In genomic region chr1:206905295-206906164, GRCh38 we compare ENCODE assay signal across 9 cellular contexts. TPM values are rescaled to one million over a fixed set of nuclear protein-coding genes. Genes with fewer than 3 reads are reported as not detected.
DNase-seq lines count a peak whose midpoint lies in the region; TF ChIP-seq lines count a peak whose summit lies in the region.
"Had no signal": no experiment of that assay in that cellular context is flagged by ENCODE, and none has a peak within 500 bp of the region (broad histone marks: within the 10 kb centered on the region; RNA-seq: fewer than 3 reads in every experiment).

No MANE protein-coding gene starts in this region.

- H3F3A ChIP-seq in GM23248 (ENCODE audit: insufficient read depth): peaks cover 25% of the 10 kb centered on the region

- no peak overlapping the region for H3K4me3 ChIP-seq in A673 (ENCODE audit: low read depth, low read length, poor library complexity, severe bottlenecking)
- H3K4me3 ChIP-seq in GM23248: no peak overlapping the region
- H3K4me3 ChIP-seq in fibroblast of the aortic adventitia (ENCODE audit: low read depth, low read length): no peak overlapping the region
- no peak overlapping the region for H3K4me3 ChIP-seq in esophagus muscularis mucosa

- no peaks in the 10 kb centered on the region for H3K9me2 ChIP-seq in GM23248 (ENCODE audit: insufficient read depth)

- H3K27ac ChIP-seq in A673 (ENCODE audit: low read depth, low read length, poor library complexity, severe bottlenecking): peak overlapping the region; percentile 21
- peak overlapping the region; percentile 71 for H3K27ac ChIP-seq in GM23248
- no peak overlapping the region for H3K27ac ChIP-seq in esophagus muscularis mucosa (replicated peaks in 1 of 4)
- no peak overlapping the region for H3K27ac ChIP-seq in caudate nucleus (ENCODE audit: low read depth, low read length)

- peak; percentile 79 for DNase-seq in A673 (ENCODE audit: low spot score)
- peak; percentile 95 for DNase-seq in GM23248
- peak; percentile 79 for DNase-seq in SW480 (ENCODE audit: low spot score)
- DNase-seq in fibroblast of the aortic adventitia (ENCODE audit: low read depth): peak; percentile 92
- no peak for DNase-seq in esophagus muscularis mucosa (ENCODE audit: extremely low spot score)
- no peak for DNase-seq in NCI-H2081 treated with DMSO at 0.1 percent for 48 hours (lab: John Stamatoyannopoulos, UW)
- DNase-seq in superior temporal gyrus (ENCODE audit: extremely low spot score): no peak
- no peak for DNase-seq in caudate nucleus (lab: John Stamatoyannopoulos, UW)

- no peaks in the 10 kb centered on the region for H3K36me3 ChIP-seq in A673 (ENCODE audit: insufficient read depth, low read length, poor library complexity, severe bottlenecking)
- no peaks in the 10 kb centered on the region for H3K36me3 ChIP-seq in GM23248 (ENCODE audit: low read depth)
- H3K36me3 ChIP-seq in esophagus muscularis mucosa: no peaks in the 10 kb centered on the region

- no peak overlapping the region for H3K9ac ChIP-seq in GM23248

- H3K27me3 ChIP-seq in A673 (replicated peaks; ENCODE audit: insufficient read depth, low read depth, low read length, poor library complexity) (peaks cover 25% of the 10 kb centered on the region), GM23248 (replicated peaks; ENCODE audit: insufficient read depth) (no peaks in the 10 kb centered on the region), esophagus muscularis mucosa (peaks cover 0 to 26% (median 0%) of the 10 kb centered on the region in 4 donors)

- no peaks in the 10 kb centered on the region for H3K79me2 ChIP-seq in GM23248 (ENCODE audit: insufficient read depth)

- in situ Hi-C loops in GM23248 (cut with MboI): no loop called here

- intact Hi-C loops in A673 (cut with micrococcal nuclease; ENCODE audit: unreplicated experiment): no loop called here
- intact Hi-C loops in esophagus muscularis mucosa (cut with DNase I): loop anchor here (5.0 kb wide), 1 partner anchor 38 kb away; the partner anchor contains the start of gene IL20

- BruUV-seq in A673 (replicated peaks; lab: Mats Ljungman, UMichigan): no TSS peak

- POLR2A ChIA-PET in A673 (lab: Charles Lee; ENCODE audit: low non-redundant PET): no interaction called here

- WGBS in GM23248 (ENCODE audit: low coverage in 1 of 2, low lambda C conversion rate in 2 of 2, missing lambda C conversion rate in 2 of 2), 2 experiments: 24 to 27% methylated on average over 4 of the region's 4 CpGs
- 76% methylated on average over 4 of the region's 4 CpGs for WGBS in esophagus muscularis mucosa

- H3K4me2 ChIP-seq in GM23248 (ENCODE audit: unreplicated experiment): no peak overlapping the region

- H3K4me1 ChIP-seq in A673 (ENCODE audit: insufficient read depth, low read length, poor library complexity, severe bottlenecking) (no peaks in the 10 kb centered on the region), GM23248 (ENCODE audit: insufficient read depth) (peaks cover 23% of the 10 kb centered on the region), esophagus muscularis mucosa (peaks cover 10 to 21% (median 18%) of the 10 kb centered on the region in 4 donors)

- H4K20me1 ChIP-seq in GM23248 (ENCODE audit: insufficient read depth): no peaks in the 10 kb centered on the region

- peak overlapping the region; percentile 28; the same call in 1 of the 2 replicates for H2AFZ ChIP-seq in GM23248

- TF ChIP-seq EP300 in esophagus muscularis mucosa (IDR thresholded peaks at IDR 0.05): no peak

- no peaks in the 10 kb centered on the region for H3K9me3 ChIP-seq in A673 (ENCODE audit: low read depth, low read length, poor library complexity, severe bottlenecking)
- no peaks in the 10 kb centered on the region for H3K9me3 ChIP-seq in GM23248 (ENCODE audit: low read depth)
- H3K9me3 ChIP-seq in esophagus muscularis mucosa: no peaks in the 10 kb centered on the region

- no peak for TF ChIP-seq CTCF in A673 (conservative IDR thresholded peaks at IDR 0.05; ENCODE audit: low read depth, low read length)
- no peak for TF ChIP-seq CTCF in fibroblast of the aortic adventitia (IDR thresholded peaks at IDR 0.05; ENCODE audit: insufficient read depth, low read length)
- no peak for TF ChIP-seq CTCF in esophagus muscularis mucosa (IDR thresholded peaks at IDR 0.05)

- CTCF ChIA-PET in A673 (lab: Charles Lee): no interaction called here

- TF ChIP-seq POLR2A in esophagus muscularis mucosa (IDR thresholded peaks at IDR 0.05; ENCODE audit: low read depth): no peak

RNA-seq across cellular contexts. Expression of gene IL24, which starts 8.3 kb away (rescaled TPM):
- total RNA-seq in A673 (2021) (not detected in 2 replicates), fibroblast of the aortic adventitia (ENCODE audit: low replicate concordance) (not detected in 2 replicates), esophagus muscularis mucosa (1 to 10 TPM in 1 of 4 donors, not detected in 3; 1.7 TPM)
- total RNA-seq in GM23248 (2014; rRNA removed; shearing (Covaris generic)): 2.4 TPM in 1 of 2 replicates, not detected in the other
- 0.49 and 0.52 TPM in 2 replicates for polyA plus RNA-seq in GM23248 (2016; fragmentation: Nextera tagmentation; extraction: Ambion mirVana)
- total RNA-seq: neural crest cell had no signal

RNA-seq across cellular contexts. Expression of gene FCMR, which starts 16.2 kb away (rescaled TPM):
- total RNA-seq in A673 (2021) (not detected in 2 replicates), fibroblast of the aortic adventitia (ENCODE audit: low replicate concordance) (not detected in 2 replicates), esophagus muscularis mucosa (1 to 10 TPM in 3 of 4 donors, not detected in 1; 2.5 to 3.3 (median 3.2) TPM)
- 1.2 TPM in 1 of 2 replicates, not detected in the other for total RNA-seq in GM23248 (2014; rRNA removed; shearing (Covaris generic))
- 0.94 and 2.3 TPM in 2 replicates for polyA plus RNA-seq in GM23248 (2016; fragmentation: Nextera tagmentation; extraction: Ambion mirVana)
- total RNA-seq: neural crest cell had no signal

RNA-seq across cellular contexts. Expression of gene IL20, which starts 40.1 kb away (rescaled TPM):
- not detected in 2 replicates for total RNA-seq in A673 (2021)
- total RNA-seq in GM23248 (2014; rRNA removed; shearing (Covaris generic)): 0.25 TPM in 1 of 2 replicates, not detected in the other
- not detected in 2 replicates for polyA plus RNA-seq in GM23248 (2016; fragmentation: Nextera tagmentation; extraction: Ambion mirVana)
- total RNA-seq in fibroblast of the aortic adventitia (ENCODE audit: low replicate concordance): not detected in 2 replicates
- total RNA-seq in esophagus muscularis mucosa: not detected
- total RNA-seq: neural crest cell had no signal

RNA-seq across cellular contexts. Expression of gene PIGR, which starts 40.7 kb away (rescaled TPM):
- total RNA-seq in A673 (2021) (not detected in 2 replicates), fibroblast of the aortic adventitia (ENCODE audit: low replicate concordance) (not detected in 2 replicates), esophagus muscularis mucosa (1 to 10 TPM in 2 of 4 donors, under 1 TPM in 1, not detected in 1; 0.42 to 4.2 (median 1.1) TPM)
- total RNA-seq in GM23248 (2014; rRNA removed; shearing (Covaris generic)): not detected in 2 replicates
- not detected in 2 replicates for polyA plus RNA-seq in GM23248 (2016; fragmentation: Nextera tagmentation; extraction: Ambion mirVana)
- total RNA-seq: neural crest cell had no signal

Comparison
In these comparisons a context has a peak if more than half of its experiments do, and no peak if none do; other contexts are left out.
1. DNase-seq: peak in A673 (single experiment), GM23248 (single experiment), SW480 (single experiment) and fibroblast of the aortic adventitia (single experiment); none in esophagus muscularis mucosa (single experiment), NCI-H2081 treated with DMSO at 0.1 percent for 48 hours (single experiment), superior temporal gyrus (single experiment) and caudate nucleus (0 of 61).
2. H3K27ac ChIP-seq: peak in A673 (single experiment) and GM23248 (single experiment); none in esophagus muscularis mucosa (0 of 4) and caudate nucleus (single experiment).